Comparison of ENCODE assay signal across 8 cellular contexts in genomic region chr2:241636182-241636982, GRCh38. TPM values are rescaled to one million over a fixed set of nuclear protein-coding genes. Genes with fewer than 3 reads are reported as not detected.
DNase-seq lines count a peak whose midpoint lies in the region; ATAC-seq and TF ChIP-seq lines count a peak whose summit lies in the region.

No MANE protein-coding gene starts in this region.

- DNase-seq in AG04449 (ENCODE audit: low read depth, low spot score): no peak
- DNase-seq in Peyer's patch: peak; percentile 26 to 68 (median 59)
- no peak for DNase-seq in astrocyte of the cerebellum (ENCODE audit: low read depth)
- DNase-seq in spleen: peak; percentile 90
- no peak for DNase-seq in NCI-H2029 treated with DMSO at 0.1 percent for 48 hours (lab: John Stamatoyannopoulos, UW)

- H3K4me3 ChIP-seq in AG04449 (ENCODE audit: low read depth, low read length) (peak overlapping the region; percentile 91), Peyer's patch (peak overlapping the region; percentile 85 to 99 (median 98)), astrocyte of the cerebellum (ENCODE audit: low read depth, low read length) (peak overlapping the region; percentile 86), iPS-18c (ENCODE audit: insufficient read depth, low read depth, low read length) (peak overlapping the region; percentile 75), spleen (peak overlapping the region; percentile 82 to 100 (median 93))

- in situ Hi-C loops in astrocyte of the cerebellum (cut with HindIII; ENCODE audit: low sequenced_read_pairs): no loop called here

- H3K27me3 ChIP-seq in Peyer's patch: no peaks in the 10 kb centered on the region
- no peaks in the 10 kb centered on the region for H3K27me3 ChIP-seq in spleen (replicated peaks in 1 of 7)

- intact Hi-C loops in spleen (cut with DNase I; ENCODE audit: low total_unique reads): no loop called here

- CTCF ChIA-PET in AG04449 (lab: Yijun Ruan, JAX): interaction anchor here (1.0 to 2.1 kb wide), 3 partner anchors 22 to 129 kb away, joined by 3 to 7 read pairs (median 4); partner anchors contain the start of gene STK25

- no peaks in the 10 kb centered on the region for H3K9me3 ChIP-seq in Peyer's patch
- H3K9me3 ChIP-seq in iPS-18c (ENCODE audit: control insufficient read depth, insufficient read depth, low read length): peaks cover 11% of the 10 kb centered on the region
- H3K9me3 ChIP-seq in spleen: peaks cover 0 to 6% (median 0%) of the 10 kb centered on the region in 8 donors

- no peak for TF ChIP-seq POLR2A in Peyer's patch (IDR thresholded peaks at IDR 0.05)
- TF ChIP-seq POLR2A in spleen (IDR thresholded peaks at IDR 0.05): no peak

- H3K4me1 ChIP-seq in Peyer's patch (peaks cover 0 to 35% (median 6%) of the 10 kb centered on the region in 4 donors), spleen (peaks cover 19 to 58% (median 46%) of the 10 kb centered on the region in 6 donors)

- POLR2A ChIA-PET in AG04449 (lab: Yijun Ruan, JAX): interaction anchor here (0.6 to 1.6 kb wide), 3 partner anchors 75 to 135 kb away, joined by 3 to 4 read pairs (median 3); no protein-coding TSS in a partner anchor

- TF ChIP-seq CTCF in AG04449 (IDR thresholded peaks at IDR 0.05; ENCODE audit: insufficient read depth, low read length, missing control alignments) (no peak), Peyer's patch (IDR thresholded peaks at IDR 0.05) (no peak), astrocyte of the cerebellum (IDR thresholded peaks at IDR 0.05; ENCODE audit: low read depth, low read length, missing control alignments) (no peak), spleen (IDR thresholded peaks at IDR 0.05 in 8 of 11, conservative IDR thresholded peaks at IDR 0.05 in 3 of 11) (no peak)

- WGBS in spleen, 5 donors: 1% methylated on average over 15 to 95 of the region's 95 CpGs

- H3K27ac ChIP-seq in Peyer's patch: peak overlapping the region; percentile 97 to 99 (median 98)
- peak overlapping the region; percentile 99 to 100 (median 100) for H3K27ac ChIP-seq in spleen

- ATAC-seq in GM18858 (IDR thresholded peaks at IDR 0.05; ENCODE audit: unreplicated experiment) (peak; percentile 20), HG03025 (IDR thresholded peaks at IDR 0.05; ENCODE audit: low FRiP score, unreplicated experiment) (peak; percentile 25)

- H3K36me3 ChIP-seq in Peyer's patch (peaks cover 0 to 34% (median 0%) of the 10 kb centered on the region in 3 donors), spleen (peaks cover 3 to 42% (median 22%) of the 10 kb centered on the region in 6 donors)

RNA-seq across cellular contexts. Expression of gene THAP4, which starts 0.6 kb away (rescaled TPM):
- 10 to 100 TPM; 46.4 to 90.0 (median 71.8) TPM for total RNA-seq in Peyer's patch
- total RNA-seq in spleen: 10 to 100 TPM; 23.5 to 31.5 (median 28.8) TPM
- polyA plus RNA-seq in spleen: 10 to 100 TPM; 21.0 to 27.7 (median 23.5) TPM

RNA-seq across cellular contexts. Expression of gene ATG4B, which starts 1.1 kb away (rescaled TPM):
- total RNA-seq in Peyer's patch (100 to 1,000 TPM; 133 to 272 (median 259) TPM), spleen (100 to 1,000 TPM in 3 of 7 donors, 10 to 100 TPM in 4; 80.0 to 114 (median 97.2) TPM)
- 10 to 100 TPM; 31.1 to 74.5 (median 44.6) TPM for polyA plus RNA-seq in spleen

RNA-seq across cellular contexts. Expression of gene DTYMK, which starts 50.2 kb away (rescaled TPM):
- 10 to 100 TPM; 14.2 to 23.9 (median 19.2) TPM for total RNA-seq in Peyer's patch
- total RNA-seq in spleen: 10 to 100 TPM; 14.0 to 27.9 (median 18.1) TPM
- 10 to 100 TPM; 19.3 to 38.9 (median 31.6) TPM for polyA plus RNA-seq in spleen

Comparison
In these comparisons a context has a peak if more than half of its experiments do, and no peak if none do; other contexts are left out.
1. DNase-seq: peak in Peyer's patch (3 of 3) and spleen (single experiment); none in AG04449 (single experiment), astrocyte of the cerebellum (single experiment) and NCI-H2029 treated with DMSO at 0.1 percent for 48 hours (single experiment).
2. Peak in every context shown above with its lines, with median percentiles within 50 percentile points of each other: H3K4me3 ChIP-seq.